ENCODE assay signal across 24 cellular contexts in genomic region chr14:62018606-62019005, GRCh38.
A peak's percentile ranks its signal among the peaks of the same experiment; 100 is the strongest.
DNase-seq lines count a peak whose midpoint lies in the region; ATAC-seq and TF ChIP-seq lines count a peak whose summit lies in the region.
"Had no signal": no experiment of that assay in that cellular context is flagged by ENCODE, and none has a peak within 500 bp of the region (broad histone marks: within the 10 kb centered on the region; RNA-seq: fewer than 3 reads in every experiment).

No MANE protein-coding gene starts in this region.

- no peaks in the 10 kb centered on the region for H3K9me3 ChIP-seq in trophoblast cell (ENCODE audit: insufficient read depth, low read depth, low read length)
- H3K9me3 ChIP-seq in esophagus muscularis mucosa: no peaks in the 10 kb centered on the region
- H3K9me3 ChIP-seq: BE2C, BLaER1 had no signal

- peak overlapping the region; percentile 33 for H2BK5ac ChIP-seq in trophoblast cell (ENCODE audit: low read depth, low read length, poor library complexity)

- H2AFZ ChIP-seq in trophoblast cell (ENCODE audit: insufficient read depth, low read length, poor library complexity): no peak overlapping the region

- H3K18ac ChIP-seq in trophoblast cell (ENCODE audit: low read length): no peak overlapping the region

- TF ChIP-seq EP300 in esophagus muscularis mucosa (IDR thresholded peaks at IDR 0.05): no peak

- peaks cover 5% of the 10 kb centered on the region for H3K9me3 Mint-ChIP-seq in chondrocyte (ENCODE audit: low read depth)
- peaks cover 4% of the 10 kb centered on the region for H3K9me3 Mint-ChIP-seq in activated naive CD8-positive, alpha-beta T cell treated with anti-CD3 and anti-CD28 coated beads, Interleukin-2, amount 50 U/mL, for 24 hours
- H3K9me3 Mint-ChIP-seq: CD8-positive, alpha-beta memory T cell had no signal

- H3K4me1 ChIP-seq in trophoblast cell (ENCODE audit: control insufficient read depth in 1 of 2, insufficient read depth in 2 of 2, low read length in 2 of 2): peaks cover 0 to 4% of the 10 kb centered on the region in 2 experiments
- no peaks in the 10 kb centered on the region for H3K4me1 ChIP-seq in esophagus muscularis mucosa
- H3K4me1 ChIP-seq: BE2C, BLaER1 had no signal

- peaks cover 3% of the 10 kb centered on the region for H3K79me1 ChIP-seq in trophoblast cell (ENCODE audit: low read length)

- peak overlapping the region; percentile 72 for H4K91ac ChIP-seq in trophoblast cell (ENCODE audit: low read depth, low read length)

- H3K27me3 ChIP-seq in trophoblast cell (ENCODE audit: insufficient read depth, low read length): no peaks in the 10 kb centered on the region
- no peaks in the 10 kb centered on the region for H3K27me3 ChIP-seq in esophagus muscularis mucosa
- H3K27me3 ChIP-seq: BLaER1 had no signal

- no peak overlapping the region for H3K4me2 ChIP-seq in trophoblast cell (ENCODE audit: low read length)
- H3K4me2 ChIP-seq: BLaER1 had no signal

- H3K36me3 Mint-ChIP-seq in chondrocyte (ENCODE audit: low read depth): peaks cover 5% of the 10 kb centered on the region
- H3K36me3 Mint-ChIP-seq in activated naive CD8-positive, alpha-beta T cell treated with anti-CD3 and anti-CD28 coated beads, Interleukin-2, amount 50 U/mL, for 24 hours (ENCODE audit: low read depth): no peaks in the 10 kb centered on the region
- H3K36me3 Mint-ChIP-seq: CD14-positive monocyte; CD4-positive, alpha-beta memory T cell; CD4-positive, CD25-positive, alpha-beta regulatory T cell; CD8-positive, alpha-beta memory T cell had no signal

- H3K27ac Mint-ChIP-seq in chondrocyte (ENCODE audit: unreplicated experiment): peak overlapping the region; percentile 74
- no peak overlapping the region for H3K27ac Mint-ChIP-seq in activated naive CD8-positive, alpha-beta T cell treated with anti-CD3 and anti-CD28 coated beads, Interleukin-2, amount 50 U/mL, for 24 hours
- H3K27ac Mint-ChIP-seq: CD14-positive monocyte; CD4-positive, alpha-beta memory T cell; CD4-positive, CD25-positive, alpha-beta regulatory T cell; CD8-positive, alpha-beta memory T cell had no signal

- H2AK5ac ChIP-seq in trophoblast cell (ENCODE audit: low read length): no peak overlapping the region

- TF ChIP-seq CTCF in chondrocyte (IDR thresholded peaks at IDR 0.05) (no peak), esophagus muscularis mucosa (IDR thresholded peaks at IDR 0.05) (no peak)

- no CpG with 5 or more reads among the region's 5 CpGs for WGBS in trophoblast cell (ENCODE audit: extremely low coverage, insufficient coverage, insufficient read length)
- WGBS in esophagus muscularis mucosa: 89% methylated on average over 5 of the region's 5 CpGs

- peaks cover 81% of the 10 kb centered on the region for H3K4me1 Mint-ChIP-seq in chondrocyte (ENCODE audit: low read depth)
- H3K4me1 Mint-ChIP-seq in activated naive CD8-positive, alpha-beta T cell treated with anti-CD3 and anti-CD28 coated beads, Interleukin-2, amount 50 U/mL, for 24 hours: no peaks in the 10 kb centered on the region
- H3K4me1 Mint-ChIP-seq: CD14-positive monocyte; CD4-positive, alpha-beta memory T cell; CD4-positive, CD25-positive, alpha-beta regulatory T cell; CD8-positive, alpha-beta memory T cell had no signal

- H2BK12ac ChIP-seq in trophoblast cell (ENCODE audit: low read length): peak overlapping the region; percentile 13

- H4K8ac ChIP-seq in trophoblast cell (ENCODE audit: low read depth, low read length): no peak overlapping the region

- H3K79me2 ChIP-seq in trophoblast cell (ENCODE audit: control insufficient read depth, insufficient read depth, low read length, poor library complexity): no peaks in the 10 kb centered on the region

- DNase-seq in HT1080 (ENCODE audit: low read depth) (peak; percentile 36), M059J (ENCODE audit: low read depth) (peak; percentile 32), chondrocyte (ENCODE audit: low spot score) (no peak), trophoblast cell (peak; percentile 88 to 91), esophagus muscularis mucosa (ENCODE audit: extremely low spot score) (no peak)
- DNase-seq in activated naive CD8-positive, alpha-beta T cell treated with anti-CD3 and anti-CD28 coated beads, Interleukin-2, amount 50 U/mL, for 24 hours: no peak
- DNase-seq: 8988T; ACHN; BE2C; C1 segment of cervical spinal cord; CD4-positive, alpha-beta memory T cell; CD4-positive, CD25-positive, alpha-beta regulatory T cell; CD8-positive, alpha-beta memory T cell; COR-L47; DMS 273 treated with DMSO at 0.1 percent for 48 hours; DMS153; DMS53; DMS79; DND-41; GF-D8 had no signal

- H3K27ac ChIP-seq in trophoblast cell (ENCODE audit: low read depth, low read length) (no peak overlapping the region), esophagus muscularis mucosa (replicated peaks in 1 of 4) (no peak overlapping the region)
- H3K27ac ChIP-seq: BLaER1 had no signal

- no peak overlapping the region for H3K23ac ChIP-seq in trophoblast cell (ENCODE audit: low read length)

- H3K4ac ChIP-seq in trophoblast cell (ENCODE audit: low read depth, low read length): no peak overlapping the region

- H3K9ac ChIP-seq in trophoblast cell (ENCODE audit: low read length): no peak overlapping the region
- H3K9ac ChIP-seq: BLaER1 had no signal

- H2BK120ac ChIP-seq in trophoblast cell (ENCODE audit: insufficient read depth, low read length, poor library complexity): peak overlapping the region; percentile 53

- no peak overlapping the region for H3K4me3 Mint-ChIP-seq in chondrocyte (ENCODE audit: unreplicated experiment)
- no peak overlapping the region for H3K4me3 Mint-ChIP-seq in activated naive CD8-positive, alpha-beta T cell treated with anti-CD3 and anti-CD28 coated beads, Interleukin-2, amount 50 U/mL, for 24 hours
- H3K4me3 Mint-ChIP-seq: CD14-positive monocyte; CD4-positive, alpha-beta memory T cell; CD4-positive, CD25-positive, alpha-beta regulatory T cell; CD8-positive, alpha-beta memory T cell had no signal

- intact Hi-C loops in esophagus muscularis mucosa (cut with DNase I): no loop called here

- H3K36me3 ChIP-seq in trophoblast cell (ENCODE audit: control insufficient read depth in 1 of 2, insufficient read depth in 2 of 2, low read length in 2 of 2) (no peaks in the 10 kb centered on the region), esophagus muscularis mucosa (no peaks in the 10 kb centered on the region)
- H3K36me3 ChIP-seq: BE2C, BLaER1 had no signal

- TF ChIP-seq POLR2A in esophagus muscularis mucosa (IDR thresholded peaks at IDR 0.05; ENCODE audit: low read depth): no peak

- H3K4me3 ChIP-seq in trophoblast cell (ENCODE audit: low read depth, low read length) (no peak overlapping the region), esophagus muscularis mucosa (no peak overlapping the region)
- H3K4me3 ChIP-seq: BLaER1 had no signal

- no peaks in the 10 kb centered on the region for H3K27me3 Mint-ChIP-seq in chondrocyte (ENCODE audit: low read depth)
- peaks cover 15% of the 10 kb centered on the region for H3K27me3 Mint-ChIP-seq in activated naive CD8-positive, alpha-beta T cell treated with anti-CD3 and anti-CD28 coated beads, Interleukin-2, amount 50 U/mL, for 24 hours
- H3K27me3 Mint-ChIP-seq: CD4-positive, CD25-positive, alpha-beta regulatory T cell had no signal

- no peak overlapping the region for H4K12ac ChIP-seq in trophoblast cell (ENCODE audit: low read depth, low read length)

- H3K14ac ChIP-seq in trophoblast cell (ENCODE audit: low read length): peak overlapping the region; percentile 25

- ATAC-seq in activated naive CD8-positive, alpha-beta T cell treated with anti-CD3 and anti-CD28 coated beads, Interleukin-2, amount 50 U/mL, for 24 hours: no peak
- ATAC-seq in HG03196 (IDR thresholded peaks at IDR 0.05; ENCODE audit: unreplicated experiment): no peak
- ATAC-seq in GM18909 (IDR thresholded peaks at IDR 0.05; ENCODE audit: poor library complexity, unreplicated experiment): no peak

Comparison
In these comparisons a context has a peak if more than half of its experiments do, and no peak if none do; other contexts are left out.
1. DNase-seq: peak in HT1080 (single experiment), M059J (single experiment) and trophoblast cell (2 of 2); none in chondrocyte (single experiment), activated naive CD8-positive, alpha-beta T cell treated with anti-CD3 and anti-CD28 coated beads, Interleukin-2, amount 50 U/mL, for 24 hours (single experiment) and esophagus muscularis mucosa (single experiment).